In the genomic region with DNA sequence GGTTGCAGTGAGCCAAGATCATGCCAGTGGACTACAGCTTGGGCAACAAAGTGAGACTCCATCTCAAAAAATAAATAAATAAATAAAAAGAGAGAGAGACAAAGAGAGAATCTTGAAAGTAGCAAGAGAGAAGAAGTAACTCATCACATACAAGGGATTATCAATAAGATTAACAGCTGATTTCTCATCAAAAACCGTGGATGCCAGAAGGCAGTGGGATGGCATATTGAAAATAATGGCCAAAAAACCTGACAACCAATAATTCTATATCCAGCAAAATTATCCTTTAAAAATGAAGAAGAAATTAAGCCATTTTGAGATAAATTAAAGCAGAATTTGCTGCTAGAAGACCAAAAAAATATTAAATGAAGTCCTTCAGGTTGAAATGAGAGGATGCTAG, we compare ENCODE assay signal across 24 cellular contexts. TPM values are rescaled to one million over a fixed set of nuclear protein-coding genes. Genes with fewer than 3 reads are reported as not detected.
"Had no signal": no experiment of that assay in that cellular context is flagged by ENCODE, and none has a peak within 500 bp of the region (broad histone marks: within the 10 kb centered on the region; RNA-seq: fewer than 3 reads in every experiment).

No MANE protein-coding gene starts in this region.

- ATAC-seq: Panc1, PC-3, T-cell had no signal

- DNase-seq: IMR-90, Kasumi-1, MM.1S, NCI-H1092 treated with DMSO at 0.1 percent for 48 hours, NCI-H1436, NCI-H187, NCI-H2029, NCI-H2081 treated with DMSO at 0.1 percent for 48 hours, NCI-H2171, NCI-H226, NCI-H446, NCI-H510A, NCI-H524 treated with DMSO at 0.1 percent for 48 hours, NCI-H69, NCI-H774, PC-3, SHP77, SK-N-SH, SW 1271, T-cell had no signal

- H3K27ac ChIP-seq: KMS-11, RWPE1 had no signal

- H3K9ac ChIP-seq: KMS-11, SK-N-SH had no signal

- H3K4me2 ChIP-seq: KMS-11, SK-N-SH had no signal

RNA-seq across cellular contexts. Expression of a gene that starts 35.7 kb away (rescaled TPM):
- total RNA-seq: IMR-90, PC-3, SK-MEL-5, T-cell had no signal
- polyA plus RNA-seq: IMR-90, SK-N-SH had no signal
